19 cellular contexts compared by ENCODE assay signal in the genomic region with DNA sequence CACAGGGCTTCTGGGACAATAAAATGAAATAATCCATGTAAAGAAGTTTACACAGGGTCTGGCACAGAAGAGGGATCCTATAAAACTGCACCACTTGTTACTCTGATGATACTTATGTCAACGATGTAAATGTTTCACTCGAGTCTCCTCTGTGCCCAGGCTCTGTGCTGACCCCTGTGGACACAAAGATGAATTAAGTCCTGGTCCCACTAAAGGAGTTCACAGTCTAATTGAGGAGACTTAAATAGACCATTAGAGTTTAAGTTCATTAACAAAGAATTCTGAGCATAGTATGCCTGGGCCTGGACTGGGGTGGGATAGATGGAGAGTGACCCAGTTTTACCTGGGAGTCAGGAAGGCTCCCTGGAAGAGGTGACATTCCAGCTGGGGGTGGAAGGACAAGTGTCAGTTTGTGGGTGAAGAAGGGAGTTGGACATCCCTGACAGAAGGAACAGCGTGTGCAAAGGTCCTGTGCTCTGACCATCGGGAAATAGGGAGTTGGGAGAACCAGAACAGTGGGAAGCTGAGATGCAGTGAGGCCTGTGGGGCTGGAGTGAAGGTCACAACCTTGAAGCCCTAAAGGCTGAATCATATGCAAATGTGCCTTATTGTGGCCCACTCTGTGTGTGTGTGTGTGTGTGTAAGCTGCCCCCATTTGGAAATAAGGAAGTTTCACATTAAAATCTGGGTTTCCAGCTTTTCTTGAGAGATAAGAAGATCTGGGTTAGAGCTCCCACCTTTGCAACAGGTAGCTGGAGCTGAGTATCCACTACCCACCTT. TPM values are rescaled to one million over a fixed set of nuclear protein-coding genes. Genes with fewer than 3 reads are reported as not detected.
DNase-seq lines count a peak whose midpoint lies in the region; FAIRE-seq and TF ChIP-seq lines count a peak whose summit lies in the region.
"Had no signal": no experiment of that assay in that cellular context is flagged by ENCODE, and none has a peak within 500 bp of the region (broad histone marks: within the 10 kb centered on the region; RNA-seq: fewer than 3 reads in every experiment).

No MANE protein-coding gene starts in this region.

- H3K27ac ChIP-seq in MM.1S (ENCODE audit: low read length) (peak overlapping the region; percentile 34; the same call in 1 of the 2 replicates), VCaP (no peak overlapping the region), left ventricle myocardium inferior (replicated peaks) (no peak overlapping the region)

- peak overlapping the region; percentile 39; the same call in 1 of the 2 replicates for H2AFZ ChIP-seq in MM.1S (ENCODE audit: low read length)

- H3K9ac ChIP-seq in MM.1S (ENCODE audit: low read length): no peak overlapping the region

- H4K20me1 ChIP-seq in MM.1S (ENCODE audit: insufficient read depth, low read length): no peaks in the 10 kb centered on the region

- H3F3A ChIP-seq in MM.1S (ENCODE audit: insufficient read depth, low read length): peaks cover 52% of the 10 kb centered on the region

- H3K27me3 ChIP-seq in GM06990 (replicated peaks; ENCODE audit: control insufficient read depth, insufficient read depth, low read length): no peaks in the 10 kb centered on the region
- no peaks in the 10 kb centered on the region for H3K27me3 ChIP-seq in MM.1S (replicated peaks; ENCODE audit: insufficient read depth, low read length)
- peaks cover 43% of the 10 kb centered on the region for H3K27me3 ChIP-seq in left ventricle myocardium inferior (ENCODE audit: low read depth)

- no peak for TF ChIP-seq POLR2A in GM12891 (IDR thresholded peaks at IDR 0.05; ENCODE audit: low read depth, low read length)

- no peaks in the 10 kb centered on the region for H3K36me3 ChIP-seq in GM06990 (ENCODE audit: control insufficient read depth, insufficient read depth, low read length)
- no peaks in the 10 kb centered on the region for H3K36me3 ChIP-seq in MM.1S (replicated peaks; ENCODE audit: insufficient read depth, low read length)
- H3K36me3 ChIP-seq in left ventricle myocardium inferior: no peaks in the 10 kb centered on the region
- H3K36me3 ChIP-seq: BE2C had no signal

- DNase-seq in GM06990 (ENCODE audit: extremely low read depth, insufficient read length): no peak
- DNase-seq in GM12891 (ENCODE audit: insufficient read length, low spot score): no peak
- DNase-seq in MM.1S: peak; percentile 64
- no peak for DNase-seq in stimulated activated CD4-positive, alpha-beta T cell treated with anti-CD3 and anti-CD28 coated beads, Interleukin-2, amount 100 ng/mL, for 48 hours
- DNase-seq in NCI-H128 (lab: John Stamatoyannopoulos, UW; ENCODE audit: unreplicated experiment): no peak
- DNase-seq in left ventricle myocardium inferior: no peak
- DNase-seq: BE2C, DMS153, EL, Karpas-422, NCI-H1092 treated with DMSO at 0.1 percent for 48 hours, NCI-H187 treated with DMSO at 0.1 percent for 48 hours, NCI-H446 treated with DMSO at 0.1 percent for 48 hours, NCI-H774, RPMI8226, T-helper 9 cell had no signal

- peak; percentile 54 for FAIRE-seq in GM12891 (lab: Jason Lieb, UNC)

- H3K79me2 ChIP-seq in MM.1S (ENCODE audit: low read length): no peaks in the 10 kb centered on the region

- TF ChIP-seq CTCF in GM06990 (IDR thresholded peaks at IDR 0.05; ENCODE audit: insufficient read depth, low read length, poor library complexity, severe bottlenecking) (peak; percentile 26), MM.1S (IDR thresholded peaks at IDR 0.05; ENCODE audit: low read length) (peak; percentile 63), VCaP (conservative IDR thresholded peaks at IDR 0.05) (0 out of 2 replicates have a peak, but pooled peaks have one; percentile 14), left ventricle myocardium inferior (IDR thresholded peaks at IDR 0.05; ENCODE audit: borderline replicate concordance) (no peak)

- intact Hi-C loops in left ventricle myocardium inferior (cut with micrococcal nuclease): no loop called here

- 0 out of 2 replicates have a peak overlapping the region, but pooled peaks have one; percentile 18 for H3K4me2 ChIP-seq in MM.1S (ENCODE audit: low read depth, low read length)

- H3K4me1 ChIP-seq in MM.1S (ENCODE audit: low read length) (peaks cover 92% of the 10 kb centered on the region), left ventricle myocardium inferior (no peaks in the 10 kb centered on the region)
- H3K4me1 ChIP-seq: BE2C had no signal

- H3K4me3 ChIP-seq in GM06990 (replicated peaks; ENCODE audit: low read depth, low read length) (no peak overlapping the region), MM.1S (ENCODE audit: low read length) (no peak overlapping the region), left ventricle myocardium inferior (no peak overlapping the region)

- H3K9me2 ChIP-seq in MM.1S (replicated peaks; ENCODE audit: insufficient read depth, low read length): no peaks in the 10 kb centered on the region

- no peaks in the 10 kb centered on the region for H3K9me3 ChIP-seq in MM.1S (replicated peaks; ENCODE audit: insufficient read depth, low read length)
- H3K9me3 ChIP-seq in left ventricle myocardium inferior (replicated peaks): no peaks in the 10 kb centered on the region
- H3K9me3 ChIP-seq: BE2C had no signal

TF ChIP-seq in GM12891, 5 proteins besides CTCF, POLR2A, EP300 and RAD21:
- no peak for TF ChIP-seq POU2F2 (IDR thresholded peaks at IDR 0.05; ENCODE audit: low read depth, low read length)
- no peak for TF ChIP-seq TAF1 (IDR thresholded peaks at IDR 0.05; ENCODE audit: low read depth, low read length)
- no peak for TF ChIP-seq PAX5 (IDR thresholded peaks at IDR 0.05; ENCODE audit: insufficient read depth, low read length, severe bottlenecking)

RNA-seq across cellular contexts. Expression of a gene that starts 1.1 kb away (rescaled TPM):
- polyA plus RNA-seq in GM12891 (2012; ENCODE audit: low read depth, missing spikeins): 0.17 TPM
- not detected for total RNA-seq in left ventricle myocardium inferior
- total RNA-seq: H4, SK-MEL-5 had no signal

RNA-seq across cellular contexts. Expression of a gene that starts 36.0 kb away (rescaled TPM):
- polyA plus RNA-seq in GM12891 (2012; ENCODE audit: low read depth, missing spikeins): 3.3 TPM
- 0.71 TPM for total RNA-seq in left ventricle myocardium inferior
- total RNA-seq: SK-MEL-5 had no signal
